Comparison of ENCODE assay signal across 12 cellular contexts in the genomic region with DNA sequence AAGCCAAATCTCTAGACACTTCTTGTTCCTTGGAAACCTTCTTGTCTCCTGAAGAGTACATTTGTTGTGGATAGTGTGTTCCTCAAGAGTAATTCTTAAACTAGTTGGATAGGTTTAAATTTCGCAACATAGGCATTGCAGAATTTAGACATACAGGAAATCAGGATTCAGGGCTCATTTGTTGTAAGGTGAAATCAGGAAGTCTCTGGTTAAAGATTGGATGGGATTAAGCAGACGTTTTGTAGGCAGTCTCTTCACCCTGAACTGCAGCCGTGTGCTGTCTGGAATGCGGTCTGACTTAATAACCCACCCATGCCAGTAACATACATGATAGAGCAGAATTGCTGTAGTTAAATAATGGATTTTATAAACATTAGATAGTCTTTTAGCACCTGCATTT. TPM values are rescaled to one million over a fixed set of nuclear protein-coding genes. Genes with fewer than 3 reads are reported as not detected.
DNase-seq lines count a peak whose midpoint lies in the region; TF ChIP-seq lines count a peak whose summit lies in the region.
"Had no signal": no experiment of that assay in that cellular context is flagged by ENCODE, and none has a peak within 500 bp of the region (broad histone marks: within the 10 kb centered on the region; RNA-seq: fewer than 3 reads in every experiment).

No MANE protein-coding gene starts in this region.

- no peaks in the 10 kb centered on the region for H3F3A ChIP-seq in smooth muscle cell (ENCODE audit: low read depth)

- H3K9me3 ChIP-seq in smooth muscle cell (replicated peaks; ENCODE audit: low read depth) = no peaks in the 10 kb centered on the region
- H3K9me3 ChIP-seq: testis had no signal

- H3K9ac ChIP-seq in smooth muscle cell (ENCODE audit: low read depth) = no peak overlapping the region

- H2AFZ ChIP-seq in smooth muscle cell (ENCODE audit: low read depth) = no peak overlapping the region

- peaks cover 14% of the 10 kb centered on the region for H3K4me1 ChIP-seq in smooth muscle cell (ENCODE audit: low read depth)

- DNase-seq in NOMO-1 treated with dmso at 0.1 percent for 144 hours (lab: John Stamatoyannopoulos, UW; ENCODE audit: unreplicated experiment) (peak; percentile 32), NOMO-1 treated with DMSO at 0.1 percent for 48 hours (lab: John Stamatoyannopoulos, UW; ENCODE audit: unreplicated experiment) (no peak), SKM-1 (lab: John Stamatoyannopoulos, UW; ENCODE audit: unreplicated experiment) (peak; percentile 28), fibroblast of villous mesenchyme (ENCODE audit: low read depth) (peak; percentile 77), smooth muscle cell (lab: John Stamatoyannopoulos, UW; ENCODE audit: unreplicated experiment) (no peak), AG08396 (ENCODE audit: low spot score) (no peak), substantia nigra (lab: John Stamatoyannopoulos, UW) (no peak), H7 (no peak)
- DNase-seq: DND-41; effector CD4-positive, alpha-beta T cell; MG63 had no signal

- TF ChIP-seq CTCF in fibroblast of villous mesenchyme (IDR thresholded peaks at IDR 0.05; ENCODE audit: insufficient read depth, low read depth, low read length) = no peak
- no peak for TF ChIP-seq CTCF in smooth muscle cell (IDR thresholded peaks at IDR 0.05; ENCODE audit: borderline replicate concordance, insufficient read depth, poor library complexity, severe bottlenecking)

- peaks cover 68% of the 10 kb centered on the region for H4K20me1 ChIP-seq in smooth muscle cell (ENCODE audit: low read depth)

- H3K36me3 ChIP-seq in smooth muscle cell (ENCODE audit: low read depth) = peaks cover 15% of the 10 kb centered on the region
- no peaks in the 10 kb centered on the region for H3K36me3 ChIP-seq in H7 (replicated peaks; ENCODE audit: control insufficient read depth, insufficient read depth, low read length)

- H3K79me2 ChIP-seq in smooth muscle cell (ENCODE audit: low read depth) = peaks cover 99% of the 10 kb centered on the region

- H3K27me3 ChIP-seq in smooth muscle cell (ENCODE audit: low read depth) (no peaks in the 10 kb centered on the region), H7 (ENCODE audit: control insufficient read depth, insufficient read depth, low read length) (no peaks in the 10 kb centered on the region)
- H3K27me3 ChIP-seq: MG63, testis had no signal

- WGBS in smooth muscle cell (ENCODE audit: low lambda C conversion rate) = 42% methylated on average over 4 of the region's 4 CpGs

- H3K4me2 ChIP-seq in smooth muscle cell = peak overlapping the region; percentile 46

- no peak overlapping the region for H3K4me3 ChIP-seq in fibroblast of villous mesenchyme (ENCODE audit: low read depth, low read length)
- H3K4me3 ChIP-seq in smooth muscle cell = no peak overlapping the region
- no peak overlapping the region for H3K4me3 ChIP-seq in H7 (ENCODE audit: insufficient read depth, low read depth, low read length)
- H3K4me3 ChIP-seq: MG63, testis had no signal

- H3K27ac ChIP-seq in smooth muscle cell (ENCODE audit: low read depth) = peak overlapping the region; percentile 23
- H3K27ac ChIP-seq in substantia nigra (ENCODE audit: low read depth, low read length, poor library complexity, severe bottlenecking) = no peak overlapping the region

RNA-seq across cellular contexts. Expression of a gene that starts 21.7 kb away (rescaled TPM):
- total RNA-seq in fibroblast of villous mesenchyme (16.8 and 20.3 TPM in 2 replicates), smooth muscle cell (51.9 and 58.8 TPM in 2 replicates)
- polyA plus RNA-seq in smooth muscle cell = 6.8 and 8.0 TPM in 2 replicates
- total RNA-seq in H7 (2014; rRNA removed; shearing (Covaris generic)) = 13.3 and 16.0 TPM in 2 replicates

Comparison
In these comparisons a context has a peak if more than half of its experiments do, and no peak if none do; other contexts are left out.
1. DNase-seq: peak in NOMO-1 treated with dmso at 0.1 percent for 144 hours (single experiment), SKM-1 (single experiment) and fibroblast of villous mesenchyme (single experiment); none in NOMO-1 treated with DMSO at 0.1 percent for 48 hours (single experiment), smooth muscle cell (single experiment), AG08396 (single experiment), substantia nigra (0 of 49) and H7 (single experiment).